10 cellular contexts compared by ENCODE assay signal in the genomic region with DNA sequence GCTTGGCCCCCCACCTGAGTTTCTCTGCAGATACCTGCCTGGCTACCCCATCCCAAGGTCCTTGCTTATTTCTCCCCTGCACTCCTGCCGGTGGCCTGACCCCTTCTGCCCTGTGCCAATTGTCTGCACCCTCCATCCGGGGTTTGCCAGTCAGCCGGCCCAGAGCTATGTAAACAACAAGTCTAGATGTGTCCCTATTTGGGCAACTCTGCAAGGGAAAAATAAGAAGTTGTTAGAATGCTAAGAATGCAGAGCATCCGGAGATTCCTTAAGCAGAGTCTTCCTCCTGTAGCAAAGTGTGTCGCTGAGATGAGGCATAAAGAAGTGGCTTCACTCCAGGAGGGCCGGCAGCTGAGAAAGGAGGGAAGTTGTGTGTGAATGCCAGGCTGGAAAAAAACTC. TPM values are rescaled to one million over a fixed set of nuclear protein-coding genes. Genes with fewer than 3 reads are reported as not detected.
DNase-seq lines count a peak whose midpoint lies in the region; ATAC-seq lines count a peak whose summit lies in the region.
"Had no signal": no experiment of that assay in that cellular context is flagged by ENCODE, and none has a peak within 500 bp of the region (broad histone marks: within the 10 kb centered on the region; RNA-seq: fewer than 3 reads in every experiment).

No MANE protein-coding gene starts in this region.

- no peak for DNase-seq in activated CD4-positive, alpha-beta T cell treated with anti-CD3 and anti-CD28 coated beads, Interleukin-2, amount 10 ng/mL, durations not matched to agents 24 days and 14 days
- DNase-seq in activated CD4-positive, alpha-beta T cell treated with anti-CD3 and anti-CD28 coated beads, Interleukin-2, amount 10 ng/mL, durations not matched to agents 7 days and 5 days = no peak
- no peak for DNase-seq in activated T-helper 2 cell treated with anti-CD3 and anti-CD28 coated beads, Interferon-gamma antibody, Interleukin-2, Interleukin-4, amounts not matched to agents 10 μg/mL and 5 μg/mL and 100 μg/mL, durations not matched to agents 14 hours and 24 hours and 36 hours (ENCODE audit: low spot score)
- peak; percentile 95 for DNase-seq in iPS DF 4.7 (ENCODE audit: extremely low read depth, low spot score)
- DNase-seq in superior temporal gyrus (ENCODE audit: extremely low spot score) = peak; percentile 26
- no peak for DNase-seq in medulla oblongata (ENCODE audit: extremely low spot score)
- DNase-seq: NCI-H2171 treated with DMSO at 0.1 percent for 48 hours had no signal

- H3K4me3 Mint-ChIP-seq in activated CD4-positive, alpha-beta T cell treated with anti-CD3 and anti-CD28 coated beads, Interleukin-2, amount 10 ng/mL, durations not matched to agents 24 days and 14 days = no peak overlapping the region
- H3K4me3 Mint-ChIP-seq in activated CD4-positive, alpha-beta T cell treated with anti-CD3 and anti-CD28 coated beads, Interleukin-2, amount 10 ng/mL, durations not matched to agents 7 days and 5 days = no peak overlapping the region
- H3K4me3 Mint-ChIP-seq in activated T-helper 2 cell treated with anti-CD3 and anti-CD28 coated beads, Interferon-gamma antibody, Interleukin-2, Interleukin-4, amounts not matched to agents 10 μg/mL and 5 μg/mL and 100 μg/mL, durations not matched to agents 14 hours and 24 hours and 36 hours (ENCODE audit: low read depth) = no peak overlapping the region

- peak overlapping the region; percentile 13 for H3K27ac Mint-ChIP-seq in activated CD4-positive, alpha-beta T cell treated with anti-CD3 and anti-CD28 coated beads, Interleukin-2, amount 10 ng/mL, durations not matched to agents 24 days and 14 days
- no peak overlapping the region for H3K27ac Mint-ChIP-seq in activated CD4-positive, alpha-beta T cell treated with anti-CD3 and anti-CD28 coated beads, Interleukin-2, amount 10 ng/mL, durations not matched to agents 7 days and 5 days
- peak overlapping the region; percentile 51 for H3K27ac Mint-ChIP-seq in activated T-helper 2 cell treated with anti-CD3 and anti-CD28 coated beads, Interferon-gamma antibody, Interleukin-2, Interleukin-4, amounts not matched to agents 10 μg/mL and 5 μg/mL and 100 μg/mL, durations not matched to agents 14 hours and 24 hours and 36 hours
- H3K27ac Mint-ChIP-seq: progenitor cell of endocrine pancreas had no signal

- H3K4me1 Mint-ChIP-seq in activated CD4-positive, alpha-beta T cell treated with anti-CD3 and anti-CD28 coated beads, Interleukin-2, amount 10 ng/mL, durations not matched to agents 24 days and 14 days = peaks cover 54% of the 10 kb centered on the region
- H3K4me1 Mint-ChIP-seq in activated CD4-positive, alpha-beta T cell treated with anti-CD3 and anti-CD28 coated beads, Interleukin-2, amount 10 ng/mL, durations not matched to agents 7 days and 5 days = peaks cover 60% of the 10 kb centered on the region
- peaks cover 63% of the 10 kb centered on the region for H3K4me1 Mint-ChIP-seq in activated T-helper 2 cell treated with anti-CD3 and anti-CD28 coated beads, Interferon-gamma antibody, Interleukin-2, Interleukin-4, amounts not matched to agents 10 μg/mL and 5 μg/mL and 100 μg/mL, durations not matched to agents 14 hours and 24 hours and 36 hours (ENCODE audit: low read depth)

- H3K36me3 Mint-ChIP-seq in activated CD4-positive, alpha-beta T cell treated with anti-CD3 and anti-CD28 coated beads, Interleukin-2, amount 10 ng/mL, durations not matched to agents 24 days and 14 days (ENCODE audit: low read depth) = no peaks in the 10 kb centered on the region
- peaks cover 5% of the 10 kb centered on the region for H3K36me3 Mint-ChIP-seq in activated CD4-positive, alpha-beta T cell treated with anti-CD3 and anti-CD28 coated beads, Interleukin-2, amount 10 ng/mL, durations not matched to agents 7 days and 5 days (ENCODE audit: low read depth)
- peaks cover 30% of the 10 kb centered on the region for H3K36me3 Mint-ChIP-seq in activated T-helper 2 cell treated with anti-CD3 and anti-CD28 coated beads, Interferon-gamma antibody, Interleukin-2, Interleukin-4, amounts not matched to agents 10 μg/mL and 5 μg/mL and 100 μg/mL, durations not matched to agents 14 hours and 24 hours and 36 hours (ENCODE audit: low read depth)

- H3K9me3 Mint-ChIP-seq in activated CD4-positive, alpha-beta T cell treated with anti-CD3 and anti-CD28 coated beads, Interleukin-2, amount 10 ng/mL, durations not matched to agents 24 days and 14 days = no peaks in the 10 kb centered on the region
- no peaks in the 10 kb centered on the region for H3K9me3 Mint-ChIP-seq in activated CD4-positive, alpha-beta T cell treated with anti-CD3 and anti-CD28 coated beads, Interleukin-2, amount 10 ng/mL, durations not matched to agents 7 days and 5 days
- H3K9me3 Mint-ChIP-seq in activated T-helper 2 cell treated with anti-CD3 and anti-CD28 coated beads, Interferon-gamma antibody, Interleukin-2, Interleukin-4, amounts not matched to agents 10 μg/mL and 5 μg/mL and 100 μg/mL, durations not matched to agents 14 hours and 24 hours and 36 hours = no peaks in the 10 kb centered on the region

- intact Hi-C loops in activated CD4-positive, alpha-beta T cell treated with anti-CD3 and anti-CD28 coated beads, Interleukin-2, amount 10 ng/mL, durations not matched to agents 24 days and 14 days (cut with micrococcal nuclease) = loop anchor here (5.0 kb wide), 2 partner anchors 46 to 141 kb away; partner anchors contain the start of gene RGS9
- intact Hi-C loops in activated T-helper 2 cell treated with anti-CD3 and anti-CD28 coated beads, Interferon-gamma antibody, Interleukin-2, Interleukin-4, amounts not matched to agents 10 μg/mL and 5 μg/mL and 100 μg/mL, durations not matched to agents 14 hours and 24 hours and 36 hours (cut with micrococcal nuclease) = no loop called here

- CTCF ChIA-PET in activated CD4-positive, alpha-beta T cell treated with anti-CD3 and anti-CD28 coated beads, Interleukin-2, amount 10 ng/mL, durations not matched to agents 7 days and 5 days (lab: Charles Lee) = interaction anchor here (1.1 kb wide), 1 partner anchor 10 kb away, joined by 3 read pairs; no protein-coding TSS in a partner anchor

- no peaks in the 10 kb centered on the region for H3K27me3 Mint-ChIP-seq in activated CD4-positive, alpha-beta T cell treated with anti-CD3 and anti-CD28 coated beads, Interleukin-2, amount 10 ng/mL, durations not matched to agents 24 days and 14 days
- H3K27me3 Mint-ChIP-seq in activated CD4-positive, alpha-beta T cell treated with anti-CD3 and anti-CD28 coated beads, Interleukin-2, amount 10 ng/mL, durations not matched to agents 7 days and 5 days = no peaks in the 10 kb centered on the region
- no peaks in the 10 kb centered on the region for H3K27me3 Mint-ChIP-seq in activated T-helper 2 cell treated with anti-CD3 and anti-CD28 coated beads, Interferon-gamma antibody, Interleukin-2, Interleukin-4, amounts not matched to agents 10 μg/mL and 5 μg/mL and 100 μg/mL, durations not matched to agents 14 hours and 24 hours and 36 hours (ENCODE audit: low read depth)

- POLR2A ChIA-PET in activated CD4-positive, alpha-beta T cell treated with anti-CD3 and anti-CD28 coated beads, Interleukin-2, amount 10 ng/mL, durations not matched to agents 7 days and 5 days (lab: Charles Lee) = no interaction called here

- ATAC-seq in GM21786 (IDR thresholded peaks at IDR 0.05; ENCODE audit: unreplicated experiment) (no peak), HG03520 (IDR thresholded peaks at IDR 0.05; ENCODE audit: unreplicated experiment) (no peak)

RNA-seq across cellular contexts. Expression of gene RGS9, which starts 46.6 kb away (rescaled TPM):
- 2.2 and 3.1 TPM in 2 replicates for total RNA-seq in activated CD4-positive, alpha-beta T cell treated with anti-CD3 and anti-CD28 coated beads, Interleukin-2, amount 10 ng/mL, durations not matched to agents 24 days and 14 days
- total RNA-seq in activated CD4-positive, alpha-beta T cell treated with anti-CD3 and anti-CD28 coated beads, Interleukin-2, amount 10 ng/mL, durations not matched to agents 7 days and 5 days = 1 to 10 TPM; 6.0 to 6.3 TPM
- 16.1 and 16.3 TPM in 2 replicates for total RNA-seq in activated T-helper 2 cell treated with anti-CD3 and anti-CD28 coated beads, Interferon-gamma antibody, Interleukin-2, Interleukin-4, amounts not matched to agents 10 μg/mL and 5 μg/mL and 100 μg/mL, durations not matched to agents 14 hours and 24 hours and 36 hours

Comparison
In these comparisons a context has a peak if more than half of its experiments do, and no peak if none do; other contexts are left out.
1. DNase-seq: peak in iPS DF 4.7 (single experiment) and superior temporal gyrus (single experiment); none in activated CD4-positive, alpha-beta T cell treated with anti-CD3 and anti-CD28 coated beads, Interleukin-2, amount 10 ng/mL, durations not matched to agents 24 days and 14 days (single experiment), activated CD4-positive, alpha-beta T cell treated with anti-CD3 and anti-CD28 coated beads, Interleukin-2, amount 10 ng/mL, durations not matched to agents 7 days and 5 days (single experiment), activated T-helper 2 cell treated with anti-CD3 and anti-CD28 coated beads, Interferon-gamma antibody, Interleukin-2, Interleukin-4, amounts not matched to agents 10 μg/mL and 5 μg/mL and 100 μg/mL, durations not matched to agents 14 hours and 24 hours and 36 hours (single experiment) and medulla oblongata (single experiment).